In the genomic region with DNA sequence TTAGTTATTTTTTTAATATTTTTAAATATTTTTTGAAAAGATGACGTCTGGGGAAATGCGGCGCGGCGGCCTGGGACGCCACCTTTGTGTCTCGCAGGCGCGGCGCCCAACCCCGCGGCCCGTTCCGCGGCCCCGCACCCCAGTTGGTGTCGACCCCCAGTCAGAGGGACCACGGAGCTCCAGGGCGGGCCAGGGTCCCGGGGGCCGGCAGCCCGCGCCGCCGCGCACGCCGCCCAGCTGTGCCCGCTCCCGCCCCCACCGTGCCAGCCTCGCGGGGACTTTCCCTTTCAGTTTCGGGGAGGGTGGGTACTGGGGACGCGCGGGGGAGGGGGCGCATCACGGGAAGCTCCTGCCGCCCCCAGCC, we compare ENCODE assay signal across 8 cellular contexts. TPM values are rescaled to one million over a fixed set of nuclear protein-coding genes. Genes with fewer than 3 reads are reported as not detected.
DNase-seq lines count a peak whose midpoint lies in the region; ATAC-seq, FAIRE-seq and TF ChIP-seq lines count a peak whose summit lies in the region.

No MANE protein-coding gene starts in this region.

- 1% methylated on average over 25 to 40 of the region's 40 CpGs for WGBS in lung, 2 donors

- H3K4me3 ChIP-seq in SJSA1 = peak overlapping the region; percentile 95
- peak overlapping the region; percentile 92 for H3K4me3 ChIP-seq in bronchial epithelial cell (ENCODE audit: low read depth, low read length)
- H3K4me3 ChIP-seq in lung = peak overlapping the region; percentile 91

- H3K27me3 ChIP-seq in SJSA1 (replicated peaks) = no peaks in the 10 kb centered on the region
- no peaks in the 10 kb centered on the region for H3K27me3 ChIP-seq in bronchial epithelial cell (ENCODE audit: control insufficient read depth, insufficient read depth, low read length)
- no peaks in the 10 kb centered on the region for H3K27me3 ChIP-seq in lung (ENCODE audit: control insufficient read depth, insufficient read depth)

- in situ Hi-C loops in GM13977 (cut with MboI; ENCODE audit: low pct_unique_long_range_greater_than_20kb, low sequenced_read_pairs, unreplicated experiment) = no loop called here

- peaks cover 62% of the 10 kb centered on the region for H3K36me3 ChIP-seq in SJSA1
- H3K36me3 ChIP-seq in bronchial epithelial cell (ENCODE audit: control insufficient read depth, insufficient read depth, low read length) = peaks cover 17% of the 10 kb centered on the region
- H3K36me3 ChIP-seq in lung (ENCODE audit: control insufficient read depth in 2 of 2, insufficient read depth in 2 of 2, low read length in 2 of 2) = peaks cover 0 to 14% of the 10 kb centered on the region in 2 donors

- H3K27ac ChIP-seq in SJSA1 = peak overlapping the region; percentile 86
- H3K27ac ChIP-seq in lung (ENCODE audit: low read depth in 1 of 2, low read length in 1 of 2) = peak overlapping the region; percentile 91 to 97
- peak overlapping the region; percentile 21 for H3K27ac ChIP-seq in substantia nigra (ENCODE audit: low read depth, low read length, poor library complexity, severe bottlenecking)

- peak; percentile 73 for DNase-seq in GM13977 (ENCODE audit: low spot score)
- peak in 1 of 2 experiments; percentile 72 for DNase-seq in SJSA1 (ENCODE audit: low read depth in 1 of 2, low spot score in 2 of 2)
- no peak for DNase-seq in bronchial epithelial cell (ENCODE audit: low read depth)
- DNase-seq in lung (ENCODE audit: low spot score) = no peak
- peak in 1 of 49 donors; percentile 38 for DNase-seq in substantia nigra (lab: John Stamatoyannopoulos, UW)
- DNase-seq in effector CD8-positive, alpha-beta T cell (lab: John Stamatoyannopoulos, UW) = no peak
- DNase-seq in hepatic stellate cell (ENCODE audit: low spot score) = no peak

- TF ChIP-seq CTCF in GM13977 (IDR thresholded peaks at IDR 0.05; ENCODE audit: extremely low read depth, insufficient read depth, missing control alignments) = peak; percentile 16
- TF ChIP-seq CTCF in bronchial epithelial cell (IDR thresholded peaks at IDR 0.05; ENCODE audit: insufficient read depth, low read length, severe bottlenecking) = no peak
- no peak for TF ChIP-seq CTCF in lung (IDR thresholded peaks at IDR 0.05; ENCODE audit: control extremely low read depth, extremely low read depth)

- H3K4me1 ChIP-seq in SJSA1 (replicated peaks) (peaks cover 68% of the 10 kb centered on the region), lung (ENCODE audit: control insufficient read depth in 2 of 2, insufficient read depth in 2 of 2, low read length in 2 of 2) (peaks cover 0 to 19% of the 10 kb centered on the region in 2 donors)

- no peak for ATAC-seq in lung (ENCODE audit: insufficient read depth, low FRiP score)
- ATAC-seq in GM18519 (IDR thresholded peaks at IDR 0.05; ENCODE audit: low FRiP score, unreplicated experiment) = no peak

- H3K9me3 ChIP-seq in SJSA1 (replicated peaks) (peaks cover 4% of the 10 kb centered on the region; the same call in 1 of the 2 replicates), lung (ENCODE audit: control insufficient read depth in 2 of 2, insufficient read depth in 1 of 2, low read length in 1 of 2) (no peaks in the 10 kb centered on the region)

- no peak for FAIRE-seq in bronchial epithelial cell (lab: Jason Lieb, UNC)

RNA-seq across cellular contexts. Expression of a gene that starts 1.6 kb away (rescaled TPM):
- 579 and 793 TPM in 2 replicates for total RNA-seq in SJSA1 (2014; rRNA removed; shearing (Covaris generic))
- total RNA-seq in bronchial epithelial cell = 83.8 and 198 TPM in 2 replicates
- 100 to 1,000 TPM; 101 to 190 TPM for total RNA-seq in lung
- polyA plus RNA-seq in lung = 10 to 100 TPM; 32.1 to 67.5 TPM

RNA-seq across cellular contexts. Expression of a gene that starts 32.6 kb away (rescaled TPM):
- total RNA-seq in SJSA1 (2014; rRNA removed; shearing (Covaris generic)) = 54.7 and 78.1 TPM in 2 replicates
- total RNA-seq in bronchial epithelial cell (18.2 and 22.7 TPM in 2 replicates), lung (10 to 100 TPM; 12.4 to 25.9 TPM)
- 10 to 100 TPM; 12.8 to 27.5 TPM for polyA plus RNA-seq in lung

Comparison
In these comparisons a context has a peak if more than half of its experiments do, and no peak if none do; other contexts are left out.
1. H3K27ac ChIP-seq: peak in every context shown above with its lines; median percentile 94 in lung; 86 in SJSA1; 21 in substantia nigra.